In genomic region chr10:46447449-46447848, GRCh38 we compare ENCODE assay signal across 4 cellular contexts. TPM values are rescaled to one million over a fixed set of nuclear protein-coding genes. Genes with fewer than 3 reads are reported as not detected.
"Had no signal": no experiment of that assay in that cellular context is flagged by ENCODE, and none has a peak within 500 bp of the region (broad histone marks: within the 10 kb centered on the region; RNA-seq: fewer than 3 reads in every experiment).

No MANE protein-coding gene starts in this region.

RNA-seq across cellular contexts. Expression of gene NPY4R, which starts 18.3 kb away (rescaled TPM):
- total RNA-seq: HT1080, K562, SK-MEL-5 had no signal
- polyA plus RNA-seq: IgD-negative memory B cell, K562 had no signal
